ENCODE assay signal across 8 cellular contexts in genomic region chr9:125455132-125455531, GRCh38.
"Had no signal": no experiment of that assay in that cellular context is flagged by ENCODE, and none has a peak within 500 bp of the region (broad histone marks: within the 10 kb centered on the region; RNA-seq: fewer than 3 reads in every experiment).

No MANE protein-coding gene starts in this region.

- H3K4me3 ChIP-seq: GM12878 had no signal

- FAIRE-seq: G401.6, GM12878, GM12891, GM12892, GM18507, GM19239 had no signal

- ATAC-seq: GM12878 had no signal

- DNase-seq: GDM1, GF-D8 had no signal
